Comparison of ENCODE assay signal across 32 cellular contexts in the genomic region with DNA sequence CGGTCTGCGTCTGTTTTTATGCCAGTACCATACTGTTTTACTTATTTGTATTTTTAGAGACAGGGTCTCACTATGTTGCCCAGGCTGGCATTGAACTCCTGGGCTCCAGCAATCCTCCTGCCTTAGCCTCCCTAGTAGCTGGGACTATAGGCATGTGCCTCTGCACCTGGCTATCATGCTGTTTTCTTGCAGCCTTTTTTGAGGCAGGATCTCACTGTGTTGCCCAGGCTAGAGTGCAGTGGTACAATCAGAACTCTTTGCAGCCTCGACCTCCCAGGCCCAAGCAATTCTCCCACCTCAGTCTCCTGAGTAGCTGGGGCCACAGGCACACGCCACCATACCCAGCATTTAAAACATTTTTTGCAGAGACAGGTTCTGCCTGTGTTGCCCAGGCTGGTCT. TPM values are rescaled to one million over a fixed set of nuclear protein-coding genes. Genes with fewer than 3 reads are reported as not detected.
"Had no signal": no experiment of that assay in that cellular context is flagged by ENCODE, and none has a peak within 500 bp of the region (broad histone marks: within the 10 kb centered on the region; RNA-seq: fewer than 3 reads in every experiment).

No MANE protein-coding gene starts in this region.

- H3K27me3 ChIP-seq: neural progenitor cell, ovary, spleen, suprapubic skin, testis, tibial artery, upper lobe of left lung, vagina had no signal

- H3K4me3 Mint-ChIP-seq: naive thymus-derived CD4-positive, alpha-beta T cell; natural killer cell; nephron; neural progenitor cell; stimulated activated memory B cell treated with anti-CD40 and anti-IgM and Interleukin-4, amounts not matched to agents 10 μg/mL and 1 μg/mL and 100 μg/mL, for 72 hours; stimulated activated naive CD8-positive, alpha-beta T cell treated with anti-CD3 and anti-CD28 coated beads, Interleukin-15, amount 100 ng/mL, for 72 hours had no signal

- H3K4me2 ChIP-seq: neural progenitor cell, smooth muscle cell had no signal

- H3K27ac ChIP-seq: neural progenitor cell, ovary, parathyroid adenoma, psoas muscle, skin epidermis, spleen, suprapubic skin, testis, tibial artery, upper lobe of left lung, vagina had no signal

- H3K9ac ChIP-seq: neural progenitor cell, parathyroid adenoma had no signal

- H3K9me3 ChIP-seq: ovary, psoas muscle, spleen, suprapubic skin, testis, tibial artery, upper lobe of left lung, vagina had no signal

- H3K79me2 ChIP-seq: parathyroid adenoma had no signal

- H3K4me1 Mint-ChIP-seq: natural killer cell; stimulated activated naive CD8-positive, alpha-beta T cell treated with anti-CD3 and anti-CD28 coated beads, Interleukin-15, amount 100 ng/mL, for 72 hours had no signal

- ATAC-seq: naive thymus-derived CD4-positive, alpha-beta T cell; natural killer cell; psoas muscle; right cardiac atrium; sciatic nerve; stimulated activated memory B cell treated with anti-CD40 and anti-IgM and Interleukin-4, amounts not matched to agents 10 μg/mL and 1 μg/mL and 100 μg/mL, for 72 hours; stimulated activated naive CD8-positive, alpha-beta T cell treated with anti-CD3 and anti-CD28 coated beads, Interleukin-15, amount 100 ng/mL, for 72 hours; stimulated activated naive CD8-positive, alpha-beta T cell treated with anti-CD3 and anti-CD28 coated beads, Interleukin-15, Interleukin-2, amounts not matched to agents 100 U/mL and 50 U/mL, for 24 hours had no signal

- H3K36me3 ChIP-seq: neural progenitor cell, ovary, suprapubic skin, upper lobe of left lung, vagina had no signal

- H3K27me3 Mint-ChIP-seq: naive thymus-derived CD4-positive, alpha-beta T cell; progenitor cell of endocrine pancreas; stimulated activated memory B cell treated with anti-CD40 and anti-IgM and Interleukin-4, amounts not matched to agents 10 μg/mL and 1 μg/mL and 100 μg/mL, for 72 hours; stimulated activated naive CD8-positive, alpha-beta T cell treated with anti-CD3 and anti-CD28 coated beads, Interleukin-15, amount 100 ng/mL, for 72 hours had no signal

- FAIRE-seq: urothelium cell line had no signal

- DNase-seq: naive thymus-derived CD4-positive, alpha-beta T cell; natural killer cell; occipital lobe; ovary; posterior cingulate gyrus; psoas muscle; right cardiac atrium; spleen; stimulated activated CD4-positive, alpha-beta T cell treated with anti-CD3 and anti-CD28 coated beads, Interleukin-12 subunit alpha, Interleukin-12 subunit beta, amount 100 ng/mL, for 4 hours; stimulated activated CD4-positive, alpha-beta T cell treated with anti-CD3 and anti-CD28 coated beads, Interleukin-1b, Interleukin-23, amount 100 ng/mL, for 48 hours; stimulated activated CD4-positive, alpha-beta T cell treated with anti-CD3 and anti-CD28 coated beads, Interleukin-4, amount 100 ng/mL, for 1 hour; stimulated activated CD4-positive, alpha-beta T cell treated with anti-CD3 and anti-CD28 coated beads, Interleukin-4, amount 100 ng/mL, for 4 hours; stimulated activated CD8-positive, alpha-beta memory T cell treated with anti-CD3 and anti-CD28 coated beads, Interleukin-4, amount 100 ng/mL, for 48 hours; stimulated activated naive CD4-positive, alpha-beta T cell; stimulated activated naive CD8-positive, alpha-beta T cell treated with anti-CD3 and anti-CD28 coated beads, Interleukin-15, amount 100 ng/mL, for 72 hours; stimulated activated naive CD8-positive, alpha-beta T cell treated with anti-CD3 and anti-CD28 coated beads, Interleukin-15, Interleukin-2, amounts not matched to agents 100 U/mL and 50 U/mL, for 24 hours; substantia nigra; testis; tibial artery; trophoblast cell; upper lobe of left lung had no signal

- H3K4me3 ChIP-seq: neural progenitor cell, ovary, psoas muscle, skin epidermis, smooth muscle cell, spleen, suprapubic skin, testis, tibial artery, upper lobe of left lung, vagina had no signal

- H3K36me3 Mint-ChIP-seq: natural killer cell had no signal

- H3K9me3 Mint-ChIP-seq: natural killer cell, neural progenitor cell had no signal

- H3K27ac Mint-ChIP-seq: naive thymus-derived CD4-positive, alpha-beta T cell; natural killer cell; nephron; neural progenitor cell; progenitor cell of endocrine pancreas; stimulated activated naive CD8-positive, alpha-beta T cell treated with anti-CD3 and anti-CD28 coated beads, Interleukin-15, amount 100 ng/mL, for 72 hours had no signal

- H2AFZ ChIP-seq: neural progenitor cell, parathyroid adenoma had no signal

- H3K4me1 ChIP-seq: parathyroid adenoma, suprapubic skin, testis, tibial artery had no signal

RNA-seq across cellular contexts. Expression of a gene that starts 5.3 kb away (rescaled TPM):
- polyA plus RNA-seq: naive thymus-derived CD4-positive, alpha-beta T cell; smooth muscle cell had no signal
